In the genomic region with DNA sequence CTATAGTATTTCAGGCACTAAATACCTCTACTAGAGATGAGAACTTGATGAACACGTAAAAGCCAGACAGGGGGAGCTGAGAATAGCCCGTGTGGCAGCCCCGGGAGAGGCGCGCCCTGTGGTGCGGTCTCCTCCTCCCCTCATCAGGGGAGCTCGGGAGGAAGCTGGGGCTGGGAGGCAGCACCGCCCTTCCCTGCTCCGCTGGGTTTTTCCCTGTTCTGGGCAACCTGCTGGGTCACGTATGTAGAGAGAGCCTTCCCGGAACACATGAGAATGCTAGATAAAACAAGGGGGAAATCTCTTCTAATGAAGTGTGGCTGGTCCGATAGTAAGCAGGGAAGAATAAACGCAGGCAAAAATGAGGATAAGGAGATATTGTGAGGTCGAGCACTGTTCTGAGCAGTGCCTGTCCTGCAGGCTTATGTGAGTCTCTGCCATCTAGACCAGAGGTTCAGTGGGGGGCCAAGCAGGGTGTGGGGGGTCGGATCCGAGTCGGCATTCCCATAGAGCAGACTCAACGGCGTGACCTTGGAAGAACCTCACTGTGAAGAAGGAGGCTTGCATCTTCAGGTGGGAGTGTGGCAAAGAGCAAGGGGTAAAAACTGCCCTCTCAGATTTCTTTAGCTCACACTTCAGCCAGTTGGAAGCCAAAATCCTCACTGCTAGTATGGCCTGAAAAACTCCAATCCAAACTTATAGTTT, we compare ENCODE assay signal across 12 cellular contexts. TPM values are rescaled to one million over a fixed set of nuclear protein-coding genes. Genes with fewer than 3 reads are reported as not detected.
DNase-seq lines count a peak whose midpoint lies in the region; ATAC-seq and TF ChIP-seq lines count a peak whose summit lies in the region.
"Had no signal": no experiment of that assay in that cellular context is flagged by ENCODE, and none has a peak within 500 bp of the region (broad histone marks: within the 10 kb centered on the region; RNA-seq: fewer than 3 reads in every experiment).

No MANE protein-coding gene starts in this region.

- POLR2A ChIA-PET in WTC11 (lab: Charles Lee) = interaction anchor here (1.2 to 1.5 kb wide), 2 partner anchors 11 to 13 kb away, joined by 3 to 9 read pairs; a partner anchor contains a TSS

- H3K27ac Mint-ChIP-seq in activated CD4-positive, alpha-beta T cell treated with anti-CD3 and anti-CD28 coated beads, Interleukin-2, amount 10 ng/mL, durations not matched to agents 24 days and 14 days = no peak overlapping the region
- H3K27ac Mint-ChIP-seq in WTC11 = no peak overlapping the region
- H3K27ac Mint-ChIP-seq in neural progenitor cell = no peak overlapping the region

- no peaks in the 10 kb centered on the region for H3K79me2 ChIP-seq in neural progenitor cell (ENCODE audit: low read depth)

- no peaks in the 10 kb centered on the region for H3K9me3 ChIP-seq in neural progenitor cell (ENCODE audit: low read depth)
- H3K9me3 ChIP-seq: A549 had no signal

- CTCF ChIA-PET in WTC11 (lab: Charles Lee) = interaction anchor here (1.4 kb wide), 1 partner anchor 13 kb away, joined by 5 read pairs; a partner anchor contains a TSS

- no peak overlapping the region for H3K9ac ChIP-seq in neural progenitor cell

- H3K4me2 ChIP-seq in neural progenitor cell = no peak overlapping the region
- H3K4me2 ChIP-seq: A549 had no signal

- no peaks in the 10 kb centered on the region for H3K36me3 Mint-ChIP-seq in activated CD4-positive, alpha-beta T cell treated with anti-CD3 and anti-CD28 coated beads, Interleukin-2, amount 10 ng/mL, durations not matched to agents 24 days and 14 days (ENCODE audit: low read depth)
- H3K36me3 Mint-ChIP-seq in WTC11 (no peaks in the 10 kb centered on the region), neural progenitor cell (no peaks in the 10 kb centered on the region)

- no peaks in the 10 kb centered on the region for H3K27me3 ChIP-seq in neural progenitor cell

- no peak overlapping the region for H2AFZ ChIP-seq in neural progenitor cell (replicated peaks)

- H4K20me1 ChIP-seq in neural progenitor cell (ENCODE audit: low read depth) = no peaks in the 10 kb centered on the region

- peak overlapping the region; percentile 49 for H3K4me3 Mint-ChIP-seq in activated CD4-positive, alpha-beta T cell treated with anti-CD3 and anti-CD28 coated beads, Interleukin-2, amount 10 ng/mL, durations not matched to agents 24 days and 14 days
- H3K4me3 Mint-ChIP-seq in WTC11 (no peak overlapping the region), neural progenitor cell (no peak overlapping the region)

- no peak overlapping the region for H3K27ac ChIP-seq in neural progenitor cell
- H3K27ac ChIP-seq: A549 had no signal

- no peaks in the 10 kb centered on the region for H3K36me3 ChIP-seq in neural progenitor cell
- H3K36me3 ChIP-seq: tibial nerve had no signal

- H3K27me3 Mint-ChIP-seq in activated CD4-positive, alpha-beta T cell treated with anti-CD3 and anti-CD28 coated beads, Interleukin-2, amount 10 ng/mL, durations not matched to agents 24 days and 14 days = peaks cover 38% of the 10 kb centered on the region
- H3K27me3 Mint-ChIP-seq in WTC11 (ENCODE audit: low read depth) (peaks cover 5% of the 10 kb centered on the region; the same call in 1 of the 2 replicates), neural progenitor cell (ENCODE audit: insufficient read depth, low read depth) (peaks cover 3% of the 10 kb centered on the region)

- H3K9me3 Mint-ChIP-seq in activated CD4-positive, alpha-beta T cell treated with anti-CD3 and anti-CD28 coated beads, Interleukin-2, amount 10 ng/mL, durations not matched to agents 24 days and 14 days = no peaks in the 10 kb centered on the region
- H3K9me3 Mint-ChIP-seq in WTC11 (peaks cover 5% of the 10 kb centered on the region; the same call in 1 of the 2 replicates), neural progenitor cell (peaks cover 5% of the 10 kb centered on the region)

- no peaks in the 10 kb centered on the region for H3K4me1 ChIP-seq in neural progenitor cell
- H3K4me1 ChIP-seq: A549 had no signal

- TF ChIP-seq CTCF in WTC11 (IDR thresholded peaks at IDR 0.05) (no peak), neural progenitor cell (IDR thresholded peaks at IDR 0.05) (no peak)

- peaks cover 10% of the 10 kb centered on the region for H3K4me1 Mint-ChIP-seq in activated CD4-positive, alpha-beta T cell treated with anti-CD3 and anti-CD28 coated beads, Interleukin-2, amount 10 ng/mL, durations not matched to agents 24 days and 14 days
- peaks cover 17% of the 10 kb centered on the region for H3K4me1 Mint-ChIP-seq in WTC11
- H3K4me1 Mint-ChIP-seq in neural progenitor cell = no peaks in the 10 kb centered on the region

- DNase-seq in activated CD4-positive, alpha-beta T cell treated with anti-CD3 and anti-CD28 coated beads, Interleukin-2, amount 10 ng/mL, durations not matched to agents 24 days and 14 days = no peak
- DNase-seq in activated CD4-positive, alpha-beta T cell treated with anti-CD3 and anti-CD28 coated beads for 4 hours = no peak
- DNase-seq in WTC11 (ENCODE audit: low spot score) (no peak), hepatic stellate cell (ENCODE audit: low spot score) (peak; percentile 41), posterior cingulate gyrus (no peak), neural progenitor cell (ENCODE audit: low spot score) (no peak)
- DNase-seq in stimulated activated naive CD8-positive, alpha-beta T cell treated with anti-CD3 and anti-CD28 coated beads, Interleukin-15, Interleukin-2, amounts not matched to agents 100 U/mL and 50 U/mL, for 24 hours = peak; percentile 32
- DNase-seq: NCI-H510A treated with DMSO at 0.1 percent for 48 hours; stimulated activated CD4-positive, alpha-beta T cell treated with anti-CD3 and anti-CD28 coated beads, Interleukin-1b, Interleukin-23, amount 100 ng/mL, for 48 hours had no signal

- ATAC-seq in WTC11 (peak; percentile 69), HG03439 (IDR thresholded peaks at IDR 0.05; ENCODE audit: unreplicated experiment) (no peak)
- ATAC-seq in stimulated activated naive CD8-positive, alpha-beta T cell treated with anti-CD3 and anti-CD28 coated beads, Interleukin-15, Interleukin-2, amounts not matched to agents 100 U/mL and 50 U/mL, for 24 hours = peak; percentile 74
- ATAC-seq: A549 had no signal

- H3K4me3 ChIP-seq in neural progenitor cell = no peak overlapping the region
- H3K4me3 ChIP-seq: A549 had no signal

- intact Hi-C loops in activated CD4-positive, alpha-beta T cell treated with anti-CD3 and anti-CD28 coated beads, Interleukin-2, amount 10 ng/mL, durations not matched to agents 24 days and 14 days (cut with micrococcal nuclease) = no loop called here
- intact Hi-C loops in posterior cingulate gyrus (cut with DNase I) = no loop called here

- no peaks in the 10 kb centered on the region for H3F3A ChIP-seq in neural progenitor cell (ENCODE audit: low read depth)

TF ChIP-seq in WTC11, 78 proteins besides CTCF, POLR2A, EP300 and RAD21:
- TF ChIP-seq ZNF423 (CRISPR knock-in tag; IDR thresholded peaks at IDR 0.05) (peak; percentile 90), CREB1 (CRISPR knock-in tag; IDR thresholded peaks at IDR 0.05) (no peak)
- TF ChIP-seq, protein P1, sequence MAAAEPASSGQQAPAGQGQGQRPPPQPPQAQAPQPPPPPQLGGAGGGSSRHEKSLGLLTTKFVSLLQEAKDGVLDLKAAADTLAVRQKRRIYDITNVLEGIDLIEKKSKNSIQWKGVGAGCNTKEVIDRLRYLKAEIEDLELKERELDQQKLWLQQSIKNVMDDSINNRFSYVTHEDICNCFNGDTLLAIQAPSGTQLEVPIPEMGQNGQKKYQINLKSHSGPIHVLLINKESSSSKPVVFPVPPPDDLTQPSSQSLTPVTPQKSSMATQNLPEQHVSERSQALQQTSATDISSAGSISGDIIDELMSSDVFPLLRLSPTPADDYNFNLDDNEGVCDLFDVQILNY (CRISPR knock-in tag; IDR thresholded peaks at IDR 0.05) = no peak

RNA-seq across cellular contexts. Expression of a gene that starts 13.4 kb away (rescaled TPM):
- 2.8 and 3.1 TPM in 2 replicates for total RNA-seq in activated CD4-positive, alpha-beta T cell treated with anti-CD3 and anti-CD28 coated beads, Interleukin-2, amount 10 ng/mL, durations not matched to agents 24 days and 14 days
- total RNA-seq in WTC11 (2021) (19.2 to 24.2 TPM (median 20.3 TPM) in 3 replicates), neural progenitor cell (ENCODE audit: low replicate concordance) (8.2 and 14.3 TPM in 2 replicates)

RNA-seq across cellular contexts. Expression of a gene that starts 54.0 kb away (rescaled TPM):
- total RNA-seq in activated CD4-positive, alpha-beta T cell treated with anti-CD3 and anti-CD28 coated beads, Interleukin-2, amount 10 ng/mL, durations not matched to agents 24 days and 14 days = 0.14 and 0.30 TPM in 2 replicates
- 0.30 to 0.79 TPM (median 0.53 TPM) in 3 replicates for total RNA-seq in WTC11 (2021)
- 0.19 and 0.56 TPM in 2 replicates for total RNA-seq in neural progenitor cell (ENCODE audit: low replicate concordance)

Comparison
In these comparisons a context has a peak if more than half of its experiments do, and no peak if none do; other contexts are left out.
1. DNase-seq: peak in hepatic stellate cell (single experiment) and stimulated activated naive CD8-positive, alpha-beta T cell treated with anti-CD3 and anti-CD28 coated beads, Interleukin-15, Interleukin-2, amounts not matched to agents 100 U/mL and 50 U/mL, for 24 hours (single experiment); none in activated CD4-positive, alpha-beta T cell treated with anti-CD3 and anti-CD28 coated beads, Interleukin-2, amount 10 ng/mL, durations not matched to agents 24 days and 14 days (single experiment), activated CD4-positive, alpha-beta T cell treated with anti-CD3 and anti-CD28 coated beads for 4 hours (0 of 2), WTC11 (single experiment), posterior cingulate gyrus (0 of 10) and neural progenitor cell (single experiment).